9 cellular contexts compared by ENCODE assay signal in the genomic region with DNA sequence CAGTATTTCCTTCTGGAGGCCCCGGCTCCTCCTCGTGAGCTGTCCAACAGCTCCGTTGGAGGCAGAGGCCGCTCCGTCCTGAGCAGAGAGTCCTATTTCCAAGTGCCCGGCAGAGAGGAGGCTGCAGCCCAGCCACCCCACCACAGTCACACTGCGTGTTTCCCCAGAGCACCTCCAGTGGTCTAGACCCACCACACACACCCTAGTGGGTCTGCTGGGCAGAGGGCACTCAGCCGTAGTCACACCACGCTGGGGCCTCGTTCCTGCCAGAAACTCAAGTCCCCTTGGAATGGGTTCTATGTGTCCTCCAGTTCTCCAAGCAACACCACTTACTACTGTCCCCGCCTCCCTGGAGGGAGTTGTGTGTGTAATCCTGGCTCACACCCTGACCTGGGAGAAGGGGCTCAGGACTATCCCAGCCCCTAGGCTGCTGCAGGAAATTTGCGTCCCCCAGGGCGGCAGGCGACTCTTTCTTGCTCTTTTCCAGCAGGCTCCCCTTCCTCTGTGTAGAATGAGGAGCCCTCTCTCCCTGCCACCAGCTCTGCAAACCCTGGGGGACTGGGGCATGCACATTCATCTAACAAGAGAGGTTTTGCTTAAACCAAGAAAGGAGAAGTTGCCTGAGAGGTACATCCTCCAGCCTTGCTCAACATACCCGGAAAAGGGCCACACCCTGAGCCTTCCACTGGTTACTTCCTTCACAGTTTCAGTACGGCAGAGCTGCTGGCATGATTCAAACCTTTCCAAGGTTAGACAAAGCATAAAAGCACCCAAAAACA.
DNase-seq lines count a peak whose midpoint lies in the region; ATAC-seq, FAIRE-seq and TF ChIP-seq lines count a peak whose summit lies in the region.
"Had no signal": no experiment of that assay in that cellular context is flagged by ENCODE, and none has a peak within 500 bp of the region (broad histone marks: within the 10 kb centered on the region; RNA-seq: fewer than 3 reads in every experiment).

No MANE protein-coding gene starts in this region.

- CTCF ChIA-PET in MCF 10A (lab: Yijun Ruan, JAX) (interaction anchor here (1.1 kb wide), 1 partner anchor 102 kb away, joined by 3 read pairs; no protein-coding TSS in a partner anchor), HepG2 (lab: Yijun Ruan, JAX; ENCODE audit: low intra/inter-chr PET ratio, low total read pairs) (no interaction called here)
- CTCF ChIA-PET in activated CD8-positive, alpha-beta T cell treated with anti-CD3 and anti-CD28 coated beads, Interleukin-2, amount 10 ng/mL, durations not matched to agents 7 days and 5 days (lab: Charles Lee) = no interaction called here

- H3K27me3 ChIP-seq in breast epithelium (no peaks in the 10 kb centered on the region), HepG2 (ENCODE audit: control insufficient read depth in 1 of 2, insufficient read depth in 2 of 2, low read length in 2 of 2) (no peaks in the 10 kb centered on the region; a peak in 1 of 5 replicates), vagina (no peaks in the 10 kb centered on the region)

- in situ Hi-C loops in HepG2 (cut with HindIII; ENCODE audit: extremely low pct_ligation_motif_present, low pct_unique_long_range_greater_than_20kb) = no loop called here

- no peak for TF ChIP-seq EP300 in HepG2 (IDR thresholded peaks at IDR 0.05; ENCODE audit: low read depth in 2 of 2, low read length in 2 of 2)
- no peak for TF ChIP-seq EP300 in HepG2 (CRISPR knock-in tag; IDR thresholded peaks at IDR 0.05; ENCODE audit: borderline replicate concordance)

- H3K9me3 Mint-ChIP-seq in MCF 10A (ENCODE audit: unreplicated experiment) = no peaks in the 10 kb centered on the region
- no peaks in the 10 kb centered on the region for H3K9me3 Mint-ChIP-seq in activated CD8-positive, alpha-beta T cell treated with anti-CD3 and anti-CD28 coated beads, Interleukin-2, amount 10 ng/mL, durations not matched to agents 7 days and 5 days (ENCODE audit: insufficient read depth)

- no peak for TF ChIP-seq RAD21 in HepG2 (CRISPR knock-in tag; IDR thresholded peaks at IDR 0.05)

- no peak overlapping the region for H3K4me3 Mint-ChIP-seq in MCF 10A (ENCODE audit: unreplicated experiment)
- H3K4me3 Mint-ChIP-seq in activated CD8-positive, alpha-beta T cell treated with anti-CD3 and anti-CD28 coated beads, Interleukin-2, amount 10 ng/mL, durations not matched to agents 7 days and 5 days = no peak overlapping the region

- ATAC-seq in activated CD8-positive, alpha-beta T cell treated with anti-CD3 and anti-CD28 coated beads, Interleukin-2, amount 10 ng/mL, durations not matched to agents 7 days and 5 days = peak; percentile 66
- peak; percentile 11 for ATAC-seq in HepG2

- H3K4me3 ChIP-seq in breast epithelium (no peak overlapping the region), HepG2 (replicated peaks in 1 of 3; ENCODE audit: insufficient read depth in 1 of 3, low read depth in 2 of 3, low read length in 3 of 3) (no peak overlapping the region), vagina (no peak overlapping the region), foreskin fibroblast (ENCODE audit: low read depth in 1 of 2, low read length in 2 of 2) (no peak overlapping the region)

- H3K4me1 Mint-ChIP-seq in MCF 10A (ENCODE audit: insufficient read depth, unreplicated experiment) = peaks cover 5% of the 10 kb centered on the region
- peaks cover 14% of the 10 kb centered on the region for H3K4me1 Mint-ChIP-seq in activated CD8-positive, alpha-beta T cell treated with anti-CD3 and anti-CD28 coated beads, Interleukin-2, amount 10 ng/mL, durations not matched to agents 7 days and 5 days (ENCODE audit: low read depth)

- FAIRE-seq in HepG2 (lab: Jason Lieb, UNC) = no peak

- peak overlapping the region in 1 of 2 donors; percentile 12 for H3K27ac ChIP-seq in breast epithelium
- no peak overlapping the region for H3K27ac ChIP-seq in HepG2 (ENCODE audit: extremely low read length, insufficient read depth, low read length)
- H3K27ac ChIP-seq in vagina = no peak overlapping the region

- no peaks in the 10 kb centered on the region for H3K36me3 Mint-ChIP-seq in MCF 10A (ENCODE audit: insufficient read depth, unreplicated experiment)
- H3K36me3 Mint-ChIP-seq in activated CD8-positive, alpha-beta T cell treated with anti-CD3 and anti-CD28 coated beads, Interleukin-2, amount 10 ng/mL, durations not matched to agents 7 days and 5 days (ENCODE audit: low read depth) = no peaks in the 10 kb centered on the region

- no peaks in the 10 kb centered on the region for H3K27me3 Mint-ChIP-seq in MCF 10A (ENCODE audit: insufficient read depth, unreplicated experiment)
- H3K27me3 Mint-ChIP-seq in activated CD8-positive, alpha-beta T cell treated with anti-CD3 and anti-CD28 coated beads, Interleukin-2, amount 10 ng/mL, durations not matched to agents 7 days and 5 days (ENCODE audit: low read depth) = no peaks in the 10 kb centered on the region

- H3K4me1 ChIP-seq in breast epithelium (no peaks in the 10 kb centered on the region), HepG2 (ENCODE audit: insufficient read depth, low read length) (0 out of 2 replicates have a peak, but pooled peaks cover 6% of the 10 kb centered on the region), vagina (peaks cover 17% of the 10 kb centered on the region)

- POLR2A ChIA-PET in MCF 10A (lab: Yijun Ruan, JAX) = interaction anchor here (0.5 to 0.7 kb wide), 2 partner anchors 26 to 282 kb away, joined by 3 to 4 read pairs; no protein-coding TSS in a partner anchor
- POLR2A ChIA-PET in activated CD8-positive, alpha-beta T cell treated with anti-CD3 and anti-CD28 coated beads, Interleukin-2, amount 10 ng/mL, durations not matched to agents 7 days and 5 days (lab: Charles Lee) = interaction anchor here (1.3 kb wide), 1 partner anchor 10 kb away, joined by 3 read pairs; no protein-coding TSS in a partner anchor
- POLR2A ChIA-PET in HepG2 (lab: Yijun Ruan, JAX) = no interaction called here

- H4K20me1 ChIP-seq in HepG2 (ENCODE audit: insufficient read depth, low read length) = no peaks in the 10 kb centered on the region

- BruUV-seq in MCF 10A (replicated peaks; lab: Mats Ljungman, UMichigan) (no TSS peak), HepG2 (replicated peaks; lab: Mats Ljungman, UMichigan) (no TSS peak)

- intact Hi-C loops in MCF 10A (cut with micrococcal nuclease) = no loop called here
- intact Hi-C loops in breast epithelium (cut with DNase I; ENCODE audit: low total_unique reads) = no loop called here
- intact Hi-C loops in HepG2 (cut with micrococcal nuclease; ENCODE audit: unreplicated experiment) = no loop called here
- intact Hi-C loops in vagina (cut with DNase I) = loop anchor here (5.0 kb wide), 1 partner anchor 1839 kb away; no protein-coding TSS in a partner anchor

- WGBS in HepG2 (ENCODE audit: low lambda C conversion rate) = 56% methylated on average over 13 of the region's 16 CpGs

- peak overlapping the region; percentile 21 for H3K27ac Mint-ChIP-seq in MCF 10A (ENCODE audit: low read depth, unreplicated experiment)
- H3K27ac Mint-ChIP-seq in activated CD8-positive, alpha-beta T cell treated with anti-CD3 and anti-CD28 coated beads, Interleukin-2, amount 10 ng/mL, durations not matched to agents 7 days and 5 days = peak overlapping the region; percentile 88

- no peak for TF ChIP-seq POLR2A in breast epithelium (IDR thresholded peaks at IDR 0.05)
- no peak for TF ChIP-seq POLR2A in HepG2 (IDR thresholded peaks at IDR 0.05; ENCODE audit: insufficient read depth in 1 of 2, low read depth in 2 of 2, low read length in 2 of 2)
- TF ChIP-seq POLR2A in vagina (IDR thresholded peaks at IDR 0.05) = no peak

- H3K79me2 ChIP-seq in HepG2 (ENCODE audit: insufficient read depth, low read length) = no peaks in the 10 kb centered on the region

- DNase-seq in MCF 10A (ENCODE audit: unreplicated experiment) (no peak), breast epithelium (ENCODE audit: low spot score in 2 of 2) (no peak), HepG2 (ENCODE audit: low spot score) (no peak), vagina (ENCODE audit: extremely low spot score in 2 of 2) (peak; percentile 81 to 82), DMS 273 (lab: John Stamatoyannopoulos, UW; ENCODE audit: unreplicated experiment) (no peak), foreskin fibroblast (no peak)
- peak; percentile 47 for DNase-seq in activated CD8-positive, alpha-beta T cell treated with anti-CD3 and anti-CD28 coated beads, Interleukin-2, amount 10 ng/mL, durations not matched to agents 7 days and 5 days
- no peak for DNase-seq in stimulated activated CD4-positive, alpha-beta T cell treated with anti-CD3 and anti-CD28 coated beads, Interleukin-12 subunit alpha, Interleukin-12 subunit beta, amount 100 ng/mL, for 4 hours
- DNase-seq: NCI-H446 treated with DMSO at 0.1 percent for 48 hours had no signal

- H3K36me3 ChIP-seq in breast epithelium (no peaks in the 10 kb centered on the region), HepG2 (replicated peaks in 1 of 2; ENCODE audit: control insufficient read depth in 1 of 2, insufficient read depth in 2 of 2, low read length in 2 of 2) (no peaks in the 10 kb centered on the region), vagina (no peaks in the 10 kb centered on the region)

- no peak overlapping the region for H3K9ac ChIP-seq in HepG2 (ENCODE audit: insufficient read depth, low read depth, low read length)

- no peak overlapping the region for H3K4me2 ChIP-seq in HepG2 (ENCODE audit: low read depth, low read length)

- no peak overlapping the region for H2AFZ ChIP-seq in HepG2 (ENCODE audit: low read length)

- no peak for TF ChIP-seq CTCF in MCF 10A (IDR thresholded peaks at IDR 0.05; ENCODE audit: unreplicated experiment)
- TF ChIP-seq CTCF in breast epithelium (IDR thresholded peaks at IDR 0.05) = no peak
- no peak for TF ChIP-seq CTCF in HepG2 (CRISPR knock-in tag; IDR thresholded peaks at IDR 0.05)
- TF ChIP-seq CTCF in vagina (IDR thresholded peaks at IDR 0.05) = no peak
- TF ChIP-seq CTCF in foreskin fibroblast (IDR thresholded peaks at IDR 0.05; ENCODE audit: low read depth, low read length) = no peak

- H3K9me3 ChIP-seq in breast epithelium (peaks cover 0 to 7% of the 10 kb centered on the region in 2 donors), HepG2 (ENCODE audit: low read length) (peaks cover 16% of the 10 kb centered on the region), vagina (no peaks in the 10 kb centered on the region)

TF ChIP-seq in HepG2, 621 proteins besides CTCF, POLR2A, EP300 and RAD21 (continues in another document):
- no peak for TF ChIP-seq HNRNPK (IDR thresholded peaks at IDR 0.05; ENCODE audit: low read depth, low read length, poor library complexity, severe bottlenecking)
- no peak for TF ChIP-seq IKZF1 (IDR thresholded peaks at IDR 0.05)

Comparison
In these comparisons a context has a peak if more than half of its experiments do, and no peak if none do; other contexts are left out.
1. DNase-seq: peak in activated CD8-positive, alpha-beta T cell treated with anti-CD3 and anti-CD28 coated beads, Interleukin-2, amount 10 ng/mL, durations not matched to agents 7 days and 5 days (single experiment) and vagina (2 of 2); none in MCF 10A (single experiment), breast epithelium (0 of 2), HepG2 (single experiment), DMS 273 (single experiment), foreskin fibroblast (0 of 2) and stimulated activated CD4-positive, alpha-beta T cell treated with anti-CD3 and anti-CD28 coated beads, Interleukin-12 subunit alpha, Interleukin-12 subunit beta, amount 100 ng/mL, for 4 hours (single experiment).